16 cellular contexts compared by ENCODE assay signal in genomic region chr1:116352349-116352813, GRCh38. TPM values are rescaled to one million over a fixed set of nuclear protein-coding genes. Genes with fewer than 3 reads are reported as not detected.
DNase-seq lines count a peak whose midpoint lies in the region; ATAC-seq and TF ChIP-seq lines count a peak whose summit lies in the region.
"Had no signal": no experiment of that assay in that cellular context is flagged by ENCODE, and none has a peak within 500 bp of the region (broad histone marks: within the 10 kb centered on the region; RNA-seq: fewer than 3 reads in every experiment).

No MANE protein-coding gene starts in this region.

- H3K9me3 Mint-ChIP-seq in activated naive CD4-positive, alpha-beta T cell treated with anti-CD3 and anti-CD28 coated beads, Interleukin-2, amount 50 U/mL, for 24 hours, result no peaks in the 10 kb centered on the region
- no peaks in the 10 kb centered on the region for H3K9me3 Mint-ChIP-seq in neural progenitor cell

- H3K36me3 Mint-ChIP-seq in activated naive CD4-positive, alpha-beta T cell treated with anti-CD3 and anti-CD28 coated beads, Interleukin-2, amount 50 U/mL, for 24 hours, result peaks cover 2% of the 10 kb centered on the region
- no peaks in the 10 kb centered on the region for H3K36me3 Mint-ChIP-seq in neural progenitor cell

- H3K27me3 ChIP-seq in neural progenitor cell, result no peaks in the 10 kb centered on the region
- H3K27me3 ChIP-seq: sigmoid colon had no signal

- no peaks in the 10 kb centered on the region for H3K27me3 Mint-ChIP-seq in activated naive CD4-positive, alpha-beta T cell treated with anti-CD3 and anti-CD28 coated beads, Interleukin-2, amount 50 U/mL, for 24 hours
- no peaks in the 10 kb centered on the region for H3K27me3 Mint-ChIP-seq in neural progenitor cell (ENCODE audit: insufficient read depth, low read depth)

- TF ChIP-seq CTCF in RWPE1 (conservative IDR thresholded peaks at IDR 0.05; ENCODE audit: low read depth), result no peak
- TF ChIP-seq CTCF in neural progenitor cell (IDR thresholded peaks at IDR 0.05), result no peak

- peaks cover 77% of the 10 kb centered on the region for H3K4me1 Mint-ChIP-seq in activated naive CD4-positive, alpha-beta T cell treated with anti-CD3 and anti-CD28 coated beads, Interleukin-2, amount 50 U/mL, for 24 hours
- no peaks in the 10 kb centered on the region for H3K4me1 Mint-ChIP-seq in neural progenitor cell
- H3K4me1 Mint-ChIP-seq: naive B cell had no signal

- no peaks in the 10 kb centered on the region for H3F3A ChIP-seq in neural progenitor cell (ENCODE audit: low read depth)

- peaks cover 4% of the 10 kb centered on the region for H3K4me1 ChIP-seq in neural progenitor cell
- H3K4me1 ChIP-seq: sigmoid colon had no signal

- no peak overlapping the region for H3K9ac ChIP-seq in neural progenitor cell

- DNase-seq in RWPE1 (ENCODE audit: low spot score) (no peak), NCI-H2029 (lab: John Stamatoyannopoulos, UW) (no peak), neural progenitor cell (ENCODE audit: low spot score) (no peak), NCI-H1694 (lab: John Stamatoyannopoulos, UW) (no peak)
- DNase-seq: activated CD4-positive, CD25-positive, alpha-beta regulatory T cell; left cardiac atrium; naive B cell; NCI-H1417; NCI-H748 treated with DMSO at 0.1 percent for 48 hours; sigmoid colon; trophoblast cell had no signal

- no peak overlapping the region for H3K4me3 ChIP-seq in neural progenitor cell
- H3K4me3 ChIP-seq: sigmoid colon had no signal

- no peak overlapping the region for H2AFZ ChIP-seq in neural progenitor cell (replicated peaks)

- H3K27ac ChIP-seq in RWPE1 (no peak overlapping the region), neural progenitor cell (no peak overlapping the region)
- H3K27ac ChIP-seq: sigmoid colon had no signal

- H3K9me3 ChIP-seq in neural progenitor cell (ENCODE audit: low read depth), result no peaks in the 10 kb centered on the region
- H3K9me3 ChIP-seq: sigmoid colon had no signal

- H4K20me1 ChIP-seq in neural progenitor cell (ENCODE audit: low read depth), result no peaks in the 10 kb centered on the region

- ATAC-seq in GM18498 (IDR thresholded peaks at IDR 0.05; ENCODE audit: unreplicated experiment) (peak; percentile 67), GM19025 (IDR thresholded peaks at IDR 0.05; ENCODE audit: low read depth, unreplicated experiment) (peak; percentile 91), HG03108 (IDR thresholded peaks at IDR 0.05; ENCODE audit: unreplicated experiment) (peak; percentile 69)
- ATAC-seq: left cardiac atrium, SK-N-SH treated with all-trans-retinoic acid at 6 μM for 48 hours had no signal

- CTCF ChIA-PET in RWPE1 (lab: Yijun Ruan, JAX), result no interaction called here

- H3K4me3 Mint-ChIP-seq in activated naive CD4-positive, alpha-beta T cell treated with anti-CD3 and anti-CD28 coated beads, Interleukin-2, amount 50 U/mL, for 24 hours, result peak overlapping the region; percentile 33
- no peak overlapping the region for H3K4me3 Mint-ChIP-seq in neural progenitor cell
- H3K4me3 Mint-ChIP-seq: naive B cell had no signal

- H3K27ac Mint-ChIP-seq in activated naive CD4-positive, alpha-beta T cell treated with anti-CD3 and anti-CD28 coated beads, Interleukin-2, amount 50 U/mL, for 24 hours, result peak overlapping the region; percentile 6
- no peak overlapping the region for H3K27ac Mint-ChIP-seq in neural progenitor cell
- H3K27ac Mint-ChIP-seq: naive B cell had no signal

- H3K4me2 ChIP-seq in neural progenitor cell, result no peak overlapping the region

- no peaks in the 10 kb centered on the region for H3K79me2 ChIP-seq in neural progenitor cell (ENCODE audit: low read depth)

- POLR2A ChIA-PET in RWPE1 (lab: Yijun Ruan, JAX; ENCODE audit: low non-redundant PET), result no interaction called here

- H3K36me3 ChIP-seq in neural progenitor cell, result no peaks in the 10 kb centered on the region
- H3K36me3 ChIP-seq: sigmoid colon had no signal

RNA-seq across cellular contexts. Expression of gene ATP1A1, which starts 20.7 kb away (rescaled TPM):
- 61.5 and 92.5 TPM in 2 replicates for total RNA-seq in neural progenitor cell (ENCODE audit: low replicate concordance)
